11 cellular contexts compared by ENCODE assay signal in the genomic region with DNA sequence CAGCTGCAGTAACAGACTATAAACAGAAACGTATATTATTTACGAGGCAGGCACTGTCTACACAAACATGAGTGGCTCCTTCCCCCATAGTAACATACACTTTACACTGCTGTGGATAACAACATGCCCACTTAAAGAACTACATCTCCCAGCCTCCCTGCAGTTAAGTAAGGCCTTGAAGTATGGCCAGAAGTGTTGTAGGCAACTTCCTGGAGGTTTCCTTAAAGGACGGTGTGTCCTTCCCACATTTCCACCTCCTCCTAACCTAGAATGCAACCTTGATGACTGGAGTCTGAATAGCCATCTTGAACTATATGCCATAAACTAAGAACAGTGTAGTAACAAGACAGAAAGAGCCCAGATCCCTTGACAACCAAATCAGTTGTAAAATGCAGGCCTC. TPM values are rescaled to one million over a fixed set of nuclear protein-coding genes. Genes with fewer than 3 reads are reported as not detected.
A peak's percentile ranks its signal among the peaks of the same experiment; 100 is the strongest.
DNase-seq lines count a peak whose midpoint lies in the region; ATAC-seq, FAIRE-seq and TF ChIP-seq lines count a peak whose summit lies in the region.
"Had no signal": no experiment of that assay in that cellular context is flagged by ENCODE, and none has a peak within 500 bp of the region (broad histone marks: within the 10 kb centered on the region; RNA-seq: fewer than 3 reads in every experiment).

No MANE protein-coding gene starts in this region.

- TF ChIP-seq POLR2A in suprapubic skin (IDR thresholded peaks at IDR 0.05) = no peak

- H3K27ac ChIP-seq in DND-41 (ENCODE audit: low read length) (no peak overlapping the region), OCI-LY1 (ENCODE audit: low read depth, low read length, poor library complexity, severe bottlenecking) (no peak overlapping the region), pancreas (no peak overlapping the region), suprapubic skin (no peak overlapping the region)

- intact Hi-C loops in pancreas (cut with DNase I) = no loop called here

- no peaks in the 10 kb centered on the region for H3K9me2 ChIP-seq in OCI-LY1 (ENCODE audit: low read depth, low read length)

- TF ChIP-seq EP300 in suprapubic skin (IDR thresholded peaks at IDR 0.05) = no peak

- TF ChIP-seq CTCF in DND-41 (IDR thresholded peaks at IDR 0.05; ENCODE audit: borderline replicate concordance, extremely low read depth, low read length, poor library complexity, severe bottlenecking) (no peak), OCI-LY1 (IDR thresholded peaks at IDR 0.05; ENCODE audit: low read length) (no peak), fibroblast of mammary gland (conservative IDR thresholded peaks at IDR 0.05; ENCODE audit: control insufficient read depth, insufficient read depth, low read depth, low read length) (no peak), pancreas (IDR thresholded peaks at IDR 0.05) (no peak), suprapubic skin (IDR thresholded peaks at IDR 0.05) (no peak), GM20000 (IDR thresholded peaks at IDR 0.05; ENCODE audit: extremely low read depth, missing control alignments) (no peak)

- 27 to 28% methylated on average over 3 of the region's 3 CpGs for WGBS in pancreas, 2 donors
- 34% methylated on average over 3 of the region's 3 CpGs for WGBS in suprapubic skin

- peaks cover 15% of the 10 kb centered on the region; the same call in 1 of the 2 replicates for H3K4me1 ChIP-seq in DND-41 (ENCODE audit: insufficient read depth, low read length)
- peaks cover 6% of the 10 kb centered on the region for H3K4me1 ChIP-seq in OCI-LY1 (ENCODE audit: insufficient read depth, low read length, severe bottlenecking)
- H3K4me1 ChIP-seq in pancreas = peaks cover 27 to 37% (median 31%) of the 10 kb centered on the region in 3 donors
- peaks cover 36% of the 10 kb centered on the region for H3K4me1 ChIP-seq in suprapubic skin

- H3K9ac ChIP-seq in DND-41 (ENCODE audit: low read depth, low read length) = no peak overlapping the region
- H3K9ac ChIP-seq in OCI-LY1 (ENCODE audit: low read length) = no peak overlapping the region

- no peak overlapping the region for H3K4me2 ChIP-seq in DND-41 (ENCODE audit: insufficient read depth, low read length)
- H3K4me2 ChIP-seq in OCI-LY1 (ENCODE audit: low read length) = peak overlapping the region; percentile 13; the same call in 1 of the 2 replicates

- FAIRE-seq in pancreas (lab: Jason Lieb, UNC) = no peak

- H3K9me3 ChIP-seq in DND-41 (ENCODE audit: insufficient read depth, low read length, severe bottlenecking) = peaks cover 6% of the 10 kb centered on the region
- no peaks in the 10 kb centered on the region for H3K9me3 ChIP-seq in OCI-LY1 (ENCODE audit: low read length)
- H3K9me3 ChIP-seq in pancreas = no peaks in the 10 kb centered on the region
- H3K9me3 ChIP-seq in suprapubic skin = no peaks in the 10 kb centered on the region

- ATAC-seq in DND-41 (ENCODE audit: insufficient read depth, low read depth) (peak; percentile 45; the same call in 1 of the 3 replicates), pancreas (peak; percentile 59 to 84 (median 75)), HG02884 (IDR thresholded peaks at IDR 0.05; ENCODE audit: unreplicated experiment) (no peak)

- H3K4me3 ChIP-seq in DND-41 (ENCODE audit: low read depth in 1 of 2, low read length in 2 of 2) = no peak overlapping the region
- H3K4me3 ChIP-seq in OCI-LY1 (ENCODE audit: low read depth, low read length, poor library complexity, severe bottlenecking) = no peak overlapping the region
- no peak overlapping the region for H3K4me3 ChIP-seq in fibroblast of mammary gland (ENCODE audit: control insufficient read depth, low read depth, low read length)
- no peak overlapping the region for H3K4me3 ChIP-seq in pancreas
- H3K4me3 ChIP-seq in suprapubic skin = no peak overlapping the region

- H2AFZ ChIP-seq in DND-41 (ENCODE audit: low read depth, low read length) (no peak overlapping the region), OCI-LY1 (ENCODE audit: low read length) (no peak overlapping the region)

- DNase-seq in DND-41 = no peak
- peak; percentile 50 for DNase-seq in fibroblast of mammary gland (ENCODE audit: low read depth)
- DNase-seq in pancreas = no peak
- DNase-seq in central memory CD4-positive, alpha-beta T cell = no peak
- DNase-seq in suprapubic skin (ENCODE audit: low spot score in 2 of 2) = no peak
- DNase-seq in GM20000 (ENCODE audit: low spot score) = no peak
- DNase-seq: activated B cell treated with CpG ODN at 0.5 μM for 24 hours, amniotic stem cell, head of caudate nucleus had no signal

- H3K27me3 ChIP-seq in DND-41 (ENCODE audit: insufficient read depth, low read length, poor library complexity) = no peaks in the 10 kb centered on the region
- H3K27me3 ChIP-seq in OCI-LY1 (ENCODE audit: insufficient read depth, low read length) = no peaks in the 10 kb centered on the region
- H3K27me3 ChIP-seq in pancreas = no peaks in the 10 kb centered on the region
- H3K27me3 ChIP-seq in suprapubic skin = no peaks in the 10 kb centered on the region

- H3K36me3 ChIP-seq in DND-41 (ENCODE audit: insufficient read depth, low read length) (no peaks in the 10 kb centered on the region), OCI-LY1 (ENCODE audit: insufficient read depth, low read length) (no peaks in the 10 kb centered on the region), pancreas (no peaks in the 10 kb centered on the region), suprapubic skin (no peaks in the 10 kb centered on the region)

- H4K20me1 ChIP-seq in DND-41 (ENCODE audit: insufficient read depth, low read length) (peaks cover 56% of the 10 kb centered on the region), OCI-LY1 (ENCODE audit: insufficient read depth, low read length) (no peaks in the 10 kb centered on the region)

- no peaks in the 10 kb centered on the region for H3F3A ChIP-seq in OCI-LY1 (ENCODE audit: insufficient read depth, low read length)

- peaks cover 100% of the 10 kb centered on the region for H3K79me2 ChIP-seq in DND-41 (ENCODE audit: insufficient read depth, low read length)
- peaks cover 56% of the 10 kb centered on the region for H3K79me2 ChIP-seq in OCI-LY1 (ENCODE audit: insufficient read depth, low read length)

RNA-seq across cellular contexts. Expression of a gene that starts 20.3 kb away (rescaled TPM):
- 10 to 100 TPM; 49.1 to 93.8 (median 56.8) TPM for total RNA-seq in pancreas
- polyA plus RNA-seq in pancreas = 10 to 100 TPM; 10.3 to 15.6 TPM
- total RNA-seq in suprapubic skin = 100 to 1,000 TPM; 173 to 418 (median 228) TPM
